Comparison of ENCODE assay signal across 14 cellular contexts in genomic region chr6:100577425-100577824, GRCh38.
DNase-seq lines count a peak whose midpoint lies in the region; ATAC-seq, FAIRE-seq and TF ChIP-seq lines count a peak whose summit lies in the region.
"Had no signal": no experiment of that assay in that cellular context is flagged by ENCODE, and none has a peak within 500 bp of the region (broad histone marks: within the 10 kb centered on the region; RNA-seq: fewer than 3 reads in every experiment).

No MANE protein-coding gene starts in this region.

- no peak overlapping the region for H3K56ac ChIP-seq in H9 (ENCODE audit: insufficient read length, low read depth, low read length)

- no peaks in the 10 kb centered on the region for H3K23me2 ChIP-seq in H9 (ENCODE audit: insufficient read length, low read depth, low read length, poor library complexity, severe bottlenecking)

- no peak overlapping the region for H2AK5ac ChIP-seq in H9 (ENCODE audit: insufficient read length, low read length)

- no peak overlapping the region for H3K23ac ChIP-seq in H9 (ENCODE audit: insufficient read length, low read depth, low read length)

- no peak overlapping the region for H4K5ac ChIP-seq in H9 (ENCODE audit: insufficient read length, low read depth, low read length)

- H3K36me3 ChIP-seq in DND-41 (ENCODE audit: insufficient read depth, low read length) (peaks cover 6% of the 10 kb centered on the region; the same call in 1 of the 2 replicates), OCI-LY7 (ENCODE audit: insufficient read depth, low read length) (no peaks in the 10 kb centered on the region), small intestine (ENCODE audit: control insufficient read depth in 2 of 2, insufficient read depth in 2 of 2, low read length in 2 of 2) (no peaks in the 10 kb centered on the region)
- H3K36me3 ChIP-seq: HAP-1 had no signal

- no peak for TF ChIP-seq CTCF in DND-41 (IDR thresholded peaks at IDR 0.05; ENCODE audit: borderline replicate concordance, extremely low read depth, low read length, poor library complexity, severe bottlenecking)
- no peak for TF ChIP-seq CTCF in OCI-LY7 (conservative IDR thresholded peaks at IDR 0.05; ENCODE audit: low read length)
- no peak for TF ChIP-seq CTCF in H9 (conservative IDR thresholded peaks at IDR 0.05)

- H3K4me3 ChIP-seq in DND-41 (ENCODE audit: low read depth in 1 of 2, low read length in 2 of 2) (no peak overlapping the region), OCI-LY7 (ENCODE audit: low read depth, low read length, poor library complexity, severe bottlenecking) (no peak overlapping the region), small intestine (ENCODE audit: low read depth in 1 of 2, low read length in 2 of 2) (no peak overlapping the region)
- H3K4me3 ChIP-seq: GM12878, HAP-1 had no signal

- H3K9me2 ChIP-seq in OCI-LY7 (ENCODE audit: insufficient read depth, low read length), result no peaks in the 10 kb centered on the region

- no peaks in the 10 kb centered on the region for H3K9me3 ChIP-seq in DND-41 (ENCODE audit: insufficient read depth, low read length, severe bottlenecking)
- no peaks in the 10 kb centered on the region for H3K9me3 ChIP-seq in OCI-LY7 (ENCODE audit: low read length)
- H3K9me3 ChIP-seq in H9 (ENCODE audit: control insufficient read depth, low read depth, low read length), result no peaks in the 10 kb centered on the region
- no peaks in the 10 kb centered on the region for H3K9me3 ChIP-seq in small intestine (ENCODE audit: control insufficient read depth, low read depth)
- H3K9me3 ChIP-seq: HAP-1 had no signal

- no peak overlapping the region for H2BK120ac ChIP-seq in H9 (ENCODE audit: low read depth, low read length, poor library complexity, severe bottlenecking)

- H3K9ac ChIP-seq in DND-41 (ENCODE audit: low read depth, low read length), result no peak overlapping the region
- no peak overlapping the region for H3K9ac ChIP-seq in H9 (ENCODE audit: extremely low read depth, insufficient read length, low read length)

- DNase-seq in NCI-H748 (lab: John Stamatoyannopoulos, UW; ENCODE audit: unreplicated experiment) (peak; percentile 58), NCI-H748 treated with DMSO at 0.1 percent for 48 hours (lab: John Stamatoyannopoulos, UW) (no peak), DND-41 (no peak), OCI-LY7 (ENCODE audit: low spot score) (peak; percentile 34), H9 (no peak), small intestine (no peak)
- no peak for DNase-seq in effector memory CD8-positive, alpha-beta T cell
- DNase-seq: GOT3 had no signal

- H4K20me1 ChIP-seq in DND-41 (ENCODE audit: insufficient read depth, low read length) (no peaks in the 10 kb centered on the region), OCI-LY7 (ENCODE audit: insufficient read depth, low read length) (no peaks in the 10 kb centered on the region), H9 (ENCODE audit: control insufficient read depth, insufficient read depth, insufficient read length) (no peaks in the 10 kb centered on the region)

- no peak overlapping the region for H4K91ac ChIP-seq in H9 (ENCODE audit: insufficient read length, low read depth, low read length)

- H4K8ac ChIP-seq in H9 (replicated peaks; ENCODE audit: insufficient read length, low read depth, low read length), result no peak overlapping the region

- POLR2A ChIA-PET in OCI-LY7 (lab: Charles Lee), result no interaction called here

- BruUV-seq in OCI-LY7 (replicated peaks; lab: Mats Ljungman, UMichigan), result no TSS peak

- CTCF ChIA-PET in OCI-LY7 (lab: Charles Lee; ENCODE audit: unreplicated experiment), result no interaction called here

- H3K79me1 ChIP-seq in H9 (ENCODE audit: insufficient read depth, low read depth, low read length, poor library complexity, severe bottlenecking), result no peaks in the 10 kb centered on the region

- H2BK5ac ChIP-seq in H9 (ENCODE audit: insufficient read length, low read length), result no peak overlapping the region

- H3K79me2 ChIP-seq in DND-41 (ENCODE audit: insufficient read depth, low read length) (no peaks in the 10 kb centered on the region), OCI-LY7 (ENCODE audit: insufficient read depth, low read depth, low read length) (no peaks in the 10 kb centered on the region), H9 (ENCODE audit: insufficient read depth, low read length) (no peaks in the 10 kb centered on the region)

- no peak overlapping the region for H2BK12ac ChIP-seq in H9 (ENCODE audit: insufficient read length, low read depth, low read length)

- no peak overlapping the region for H3K27ac ChIP-seq in DND-41 (ENCODE audit: low read length)
- no peak overlapping the region for H3K27ac ChIP-seq in OCI-LY7 (ENCODE audit: low read depth, low read length, poor library complexity, severe bottlenecking)
- no peak overlapping the region for H3K27ac ChIP-seq in H9 (ENCODE audit: insufficient read length, low read depth, low read length)
- H3K27ac ChIP-seq in small intestine (ENCODE audit: low read depth in 1 of 2, low read length in 1 of 2), result no peak overlapping the region
- H3K27ac ChIP-seq: 22Rv1 had no signal

- WGBS in H9 (ENCODE audit: extremely low coverage, insufficient read length, low lambda C conversion rate), result no CpG with 5 or more reads among the region's 4 CpGs
- 82 to 83% (median 83%) methylated on average over 4 of the region's 4 CpGs for WGBS in small intestine, 3 donors

- intact Hi-C loops in OCI-LY7 (cut with micrococcal nuclease; ENCODE audit: unreplicated experiment), result no loop called here

- no peak overlapping the region for H3T11ph ChIP-seq in H9 (ENCODE audit: low read length)

- H2BK15ac ChIP-seq in H9 (ENCODE audit: low read depth, low read length), result no peak overlapping the region

- H3K27me3 ChIP-seq in DND-41 (ENCODE audit: insufficient read depth, low read length, poor library complexity) (no peaks in the 10 kb centered on the region), H9 (ENCODE audit: insufficient read depth, low read length) (no peaks in the 10 kb centered on the region), small intestine (ENCODE audit: control insufficient read depth in 2 of 2, insufficient read depth in 2 of 2, low read length in 2 of 2) (no peaks in the 10 kb centered on the region)

- H3K4me3 Mint-ChIP-seq in effector memory CD8-positive, alpha-beta T cell, result no peak overlapping the region
- no peak overlapping the region for H3K4me3 Mint-ChIP-seq in H9
- H3K4me3 Mint-ChIP-seq: CD14-positive monocyte, IgD-negative memory B cell had no signal

- H3K4ac ChIP-seq in H9 (ENCODE audit: low read depth, low read length), result no peak overlapping the region

- FAIRE-seq in small intestine (lab: Jason Lieb, UNC), result no peak
- FAIRE-seq: GM12878, GM18507 had no signal

- peaks cover 3% of the 10 kb centered on the region for H3K36me3 Mint-ChIP-seq in effector memory CD8-positive, alpha-beta T cell (ENCODE audit: insufficient read depth)
- peaks cover 2 to 9% (median 5%) of the 10 kb centered on the region in 3 experiments; a peak in 5 of 7 replicates for H3K36me3 Mint-ChIP-seq in H9 (ENCODE audit: insufficient read depth in 1 of 3, low read depth in 3 of 3)

- H3K18ac ChIP-seq in H9 (ENCODE audit: insufficient read length, low read depth, low read length), result no peak overlapping the region

- no peaks in the 10 kb centered on the region for H3K27me3 Mint-ChIP-seq in effector memory CD8-positive, alpha-beta T cell
- no peaks in the 10 kb centered on the region for H3K27me3 Mint-ChIP-seq in H9 (ENCODE audit: low read depth)
- H3K27me3 Mint-ChIP-seq: IgD-negative memory B cell had no signal

- no peak overlapping the region for H3K14ac ChIP-seq in H9 (ENCODE audit: insufficient read depth, low read length)

- peak; percentile 63; the same call in 2 of the 3 replicates for ATAC-seq in DND-41 (ENCODE audit: insufficient read depth, low read depth)
- peak; percentile 43 for ATAC-seq in effector memory CD8-positive, alpha-beta T cell (replicated peaks)
- ATAC-seq: GM12878 had no signal

- H2BK20ac ChIP-seq in H9 (ENCODE audit: low read depth, low read length, poor library complexity, severe bottlenecking), result no peak overlapping the region

- H2AFZ ChIP-seq in DND-41 (ENCODE audit: low read depth, low read length) (no peak overlapping the region), OCI-LY7 (ENCODE audit: low read length) (no peak overlapping the region), H9 (ENCODE audit: low read length) (no peak overlapping the region)

- H3K9me3 Mint-ChIP-seq in effector memory CD8-positive, alpha-beta T cell, result no peaks in the 10 kb centered on the region
- peaks cover 3 to 5% of the 10 kb centered on the region in 2 experiments; a peak in 3 of 5 replicates for H3K9me3 Mint-ChIP-seq in H9

- peak overlapping the region in 1 of 2 donors; percentile 67 for H3K27ac Mint-ChIP-seq in effector memory CD8-positive, alpha-beta T cell
- H3K27ac Mint-ChIP-seq in H9, result no peak overlapping the region
- H3K27ac Mint-ChIP-seq: CD14-positive monocyte, IgD-negative memory B cell had no signal

- H3K4me1 ChIP-seq in DND-41 (ENCODE audit: insufficient read depth, low read length) (peaks cover 2% of the 10 kb centered on the region; the same call in 1 of the 2 replicates), OCI-LY7 (ENCODE audit: insufficient read depth, low read length, poor library complexity, severe bottlenecking) (peaks cover 9% of the 10 kb centered on the region), H9 (ENCODE audit: insufficient read depth, low read length) (no peaks in the 10 kb centered on the region), small intestine (ENCODE audit: control insufficient read depth in 2 of 2, insufficient read depth in 1 of 2, low read depth in 1 of 2, low read length in 1 of 2) (no peaks in the 10 kb centered on the region)
- H3K4me1 ChIP-seq: HAP-1 had no signal

- H3K4me2 ChIP-seq in DND-41 (ENCODE audit: insufficient read depth, low read length) (no peak overlapping the region), OCI-LY7 (ENCODE audit: low read length) (peak overlapping the region; percentile 25; the same call in 1 of the 2 replicates), H9 (ENCODE audit: insufficient read depth, insufficient read length, low read length) (no peak overlapping the region)

- H3K4me1 Mint-ChIP-seq in effector memory CD8-positive, alpha-beta T cell (ENCODE audit: low read depth in 2 of 2), result peaks cover 3 to 23% of the 10 kb centered on the region in 2 donors
- H3K4me1 Mint-ChIP-seq in H9, result no peaks in the 10 kb centered on the region
- H3K4me1 Mint-ChIP-seq: CD14-positive monocyte had no signal

Comparison
In these comparisons a context has a peak if more than half of its experiments do, and no peak if none do; other contexts are left out.
1. DNase-seq: peak in NCI-H748 (single experiment) and OCI-LY7 (single experiment); none in NCI-H748 treated with DMSO at 0.1 percent for 48 hours (single experiment), DND-41 (single experiment), effector memory CD8-positive, alpha-beta T cell (0 of 3), H9 (single experiment) and small intestine (single experiment).